8 cellular contexts compared by ENCODE assay signal in the genomic region with DNA sequence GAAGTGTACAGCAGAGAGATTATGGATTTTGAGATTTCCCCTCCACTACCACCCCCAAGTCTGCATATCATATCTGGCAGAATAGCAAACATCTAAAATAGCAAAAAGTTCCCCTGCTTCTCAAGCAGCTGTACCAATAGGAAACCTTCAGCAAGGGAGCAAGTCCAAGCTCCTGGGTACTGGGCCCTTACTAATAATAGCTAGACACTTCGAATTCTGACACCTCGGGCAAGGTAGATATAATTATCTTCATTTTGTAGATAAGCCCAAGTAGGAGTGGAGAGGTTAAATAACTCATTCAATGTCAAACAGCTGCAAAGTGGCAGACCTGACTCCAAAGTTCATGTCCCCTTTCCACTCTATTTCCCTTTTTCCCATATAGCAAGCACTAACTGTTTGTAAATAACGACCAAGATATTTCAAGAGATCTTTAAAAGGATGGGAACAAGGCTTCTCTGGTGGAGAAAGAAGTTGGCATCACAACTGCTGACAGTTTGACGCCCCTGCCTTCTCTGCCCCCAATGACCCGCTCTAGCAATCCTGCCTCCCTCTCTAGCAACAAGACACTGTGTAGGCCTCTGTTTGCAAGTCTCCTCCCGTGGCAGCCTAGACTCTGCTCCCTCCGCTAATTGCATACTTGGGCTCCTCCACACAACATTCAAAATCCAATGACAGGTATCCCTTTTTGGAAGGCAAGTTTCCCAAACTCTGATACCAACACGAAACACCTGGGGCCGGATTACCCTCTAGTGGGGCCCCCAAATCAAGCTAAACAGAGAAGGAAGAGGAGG. TPM values are rescaled to one million over a fixed set of nuclear protein-coding genes. Genes with fewer than 3 reads are reported as not detected.
DNase-seq lines count a peak whose midpoint lies in the region; ATAC-seq and TF ChIP-seq lines count a peak whose summit lies in the region.

No MANE protein-coding gene starts in this region.

- peak overlapping the region; percentile 40 for H4K5ac ChIP-seq in IMR-90 (ENCODE audit: low read depth, low read length)

- H3K27ac ChIP-seq in IMR-90 (ENCODE audit: insufficient read depth, low read length) (peak overlapping the region; percentile 82), hepatocyte (peak overlapping the region; percentile 89), spleen (peak overlapping the region; percentile 91 to 97 (median 94))

- peak overlapping the region; percentile 4; the same call in 1 of the 2 replicates for H3K18ac ChIP-seq in IMR-90 (ENCODE audit: low read depth, low read length)

- H3K9ac ChIP-seq in IMR-90 (ENCODE audit: low read depth, low read length) = peak overlapping the region; percentile 79

- peak overlapping the region; percentile 32; the same call in 1 of the 3 replicates for H2BK15ac ChIP-seq in IMR-90 (ENCODE audit: low read depth, low read length)

- peak overlapping the region; percentile 84 for H4K91ac ChIP-seq in IMR-90 (ENCODE audit: insufficient read depth, low read depth, low read length)

- peak; percentile 60 for ATAC-seq in activated CD4-positive, alpha-beta T cell treated with anti-CD3 and anti-CD28 coated beads for 36 hours
- ATAC-seq in IMR-90 (ENCODE audit: low read depth) = peak; percentile 12
- peak; percentile 19 to 47 for ATAC-seq in activated naive CD4-positive, alpha-beta T cell treated with anti-CD3 and anti-CD28 coated beads, Interleukin-2, amount 50 U/mL, for 72 hours
- no peak for ATAC-seq in HG03025 (IDR thresholded peaks at IDR 0.05; ENCODE audit: low FRiP score, unreplicated experiment)

- TF ChIP-seq CTCF in IMR-90 (conservative IDR thresholded peaks at IDR 0.05; ENCODE audit: low read depth, low read length) = no peak
- TF ChIP-seq CTCF in hepatocyte (IDR thresholded peaks at IDR 0.05; ENCODE audit: poor library complexity) = no peak
- TF ChIP-seq CTCF in spleen (IDR thresholded peaks at IDR 0.05 in 8 of 11, conservative IDR thresholded peaks at IDR 0.05 in 3 of 11) = no peak

- H3K36me3 ChIP-seq in IMR-90 (ENCODE audit: control insufficient read depth, insufficient read depth, low read length) = peaks cover 4% of the 10 kb centered on the region
- H3K36me3 ChIP-seq in hepatocyte (replicated peaks; ENCODE audit: insufficient read depth, low read depth) = no peaks in the 10 kb centered on the region
- H3K36me3 ChIP-seq in spleen = peaks cover 0 to 14% (median 0%) of the 10 kb centered on the region in 6 donors

- in situ Hi-C loops in IMR-90 (cut with MboI; ENCODE audit: low sequenced_read_pairs) = no loop called here

- peak overlapping the region; percentile 90 for H2AK9ac ChIP-seq in IMR-90 (replicated peaks; ENCODE audit: low read depth, low read length, poor library complexity)

- H3K27me3 ChIP-seq in IMR-90 (ENCODE audit: control insufficient read depth, insufficient read depth, low read length) = 0 out of 2 replicates have a peak, but pooled peaks cover 2% of the 10 kb centered on the region
- no peaks in the 10 kb centered on the region for H3K27me3 ChIP-seq in hepatocyte
- H3K27me3 ChIP-seq in spleen (replicated peaks in 1 of 7) = no peaks in the 10 kb centered on the region

- H3K4me1 ChIP-seq in IMR-90 (ENCODE audit: control insufficient read depth, insufficient read depth, low read length) (peaks cover 9% of the 10 kb centered on the region), hepatocyte (ENCODE audit: insufficient read depth) (peaks cover 9% of the 10 kb centered on the region), spleen (peaks cover 10 to 67% (median 40%) of the 10 kb centered on the region in 6 donors)

- H3K9me2 ChIP-seq in hepatocyte (replicated peaks; ENCODE audit: insufficient read depth) = no peaks in the 10 kb centered on the region

- intact Hi-C loops in activated CD4-positive, alpha-beta T cell treated with anti-CD3 and anti-CD28 coated beads for 36 hours (cut with DNase I, micrococcal nuclease) = loop anchor here (1.0 to 5.0 kb wide), 4 partner anchors 17 to 511 kb away; partner anchors contain the start of gene SLC50A1 (in 1 of the 2)
- intact Hi-C loops in IMR-90 (cut with micrococcal nuclease) (no loop called here), spleen (cut with DNase I; ENCODE audit: low total_unique reads) (no loop called here)

- peak overlapping the region; percentile 99 for H2AFZ ChIP-seq in IMR-90 (replicated peaks; ENCODE audit: low read length, poor library complexity)
- peak overlapping the region; percentile 88 for H2AFZ ChIP-seq in hepatocyte

- H3K9me3 ChIP-seq in IMR-90 (ENCODE audit: control insufficient read depth, insufficient read depth, low read length) (no peaks in the 10 kb centered on the region), hepatocyte (ENCODE audit: low read depth) (no peaks in the 10 kb centered on the region), spleen (peaks cover 0 to 14% (median 12%) of the 10 kb centered on the region in 8 donors)

- 4% methylated on average over 4 of the region's 9 CpGs; no CpG with 5 or more reads in 1 of the 2 experiments for WGBS in IMR-90 (ENCODE audit: extremely low coverage in 2 of 2, insufficient read length in 1 of 2), 2 experiments
- 23% methylated on average over 9 of the region's 9 CpGs for WGBS in hepatocyte (ENCODE audit: low lambda C conversion rate, missing lambda C conversion rate)
- 16 to 24% (median 21%) methylated on average over 9 of the region's 9 CpGs for WGBS in spleen, 5 donors

- H3K4me2 ChIP-seq in IMR-90 (ENCODE audit: low read depth, low read length) (peak overlapping the region; percentile 96), hepatocyte (peak overlapping the region; percentile 91)

- H3K79me1 ChIP-seq in IMR-90 (ENCODE audit: low read depth in 1 of 2, low read length in 2 of 2) = peaks cover 20 to 49% of the 10 kb centered on the region in 2 experiments; a peak in 3 of 4 replicates

- peak overlapping the region; percentile 94; the same call in 1 of the 2 replicates for H2BK120ac ChIP-seq in IMR-90 (ENCODE audit: low read depth, low read length)

- H3K9me1 ChIP-seq in IMR-90 (ENCODE audit: insufficient read depth, low read length) = peaks cover 13% of the 10 kb centered on the region

- H2BK20ac ChIP-seq in IMR-90 (ENCODE audit: low read depth, low read length) = no peak overlapping the region

- H2BK5ac ChIP-seq in IMR-90 (ENCODE audit: low read depth, low read length, poor library complexity, severe bottlenecking) = peak overlapping the region; percentile 69

- H3K56ac ChIP-seq in IMR-90 (ENCODE audit: extremely low read depth, insufficient read depth, low read length) = peak overlapping the region; percentile 68

- H3K23ac ChIP-seq in IMR-90 (ENCODE audit: low read depth, low read length) = peak overlapping the region; percentile 44

- POLR2A ChIA-PET in activated CD4-positive, alpha-beta T cell treated with anti-CD3 and anti-CD28 coated beads for 36 hours (lab: Charles Lee) = interaction anchor here (0.7 to 1.4 kb wide), 4 partner anchors 15 to 31 kb away, joined by 3 to 5 read pairs (median 3); no protein-coding TSS in a partner anchor
- POLR2A ChIA-PET in IMR-90 (lab: Charles Lee; ENCODE audit: unreplicated experiment) = no interaction called here

- peak overlapping the region; percentile 100 for H3K27ac Mint-ChIP-seq in activated CD4-positive, alpha-beta T cell treated with anti-CD3 and anti-CD28 coated beads for 36 hours
- peak overlapping the region; percentile 96 to 100 for H3K27ac Mint-ChIP-seq in activated naive CD4-positive, alpha-beta T cell treated with anti-CD3 and anti-CD28 coated beads, Interleukin-2, amount 50 U/mL, for 72 hours

- peak overlapping the region; percentile 89 to 92 for H4K8ac ChIP-seq in IMR-90 (ENCODE audit: low read depth in 2 of 2, low read length in 2 of 2)

- H3K4ac ChIP-seq in IMR-90 (ENCODE audit: low read depth, low read length) = peak overlapping the region; percentile 99

- peak overlapping the region; percentile 93 for H3K14ac ChIP-seq in IMR-90 (replicated peaks; ENCODE audit: low read depth, low read length)

- peaks cover 54% of the 10 kb centered on the region for H3K4me1 Mint-ChIP-seq in activated CD4-positive, alpha-beta T cell treated with anti-CD3 and anti-CD28 coated beads for 36 hours

- no peak for TF ChIP-seq POLR2A in IMR-90 (IDR thresholded peaks at IDR 0.05; ENCODE audit: low read depth, low read length)
- no peak for TF ChIP-seq POLR2A in spleen (IDR thresholded peaks at IDR 0.05)

- H2AK5ac ChIP-seq in IMR-90 (ENCODE audit: low read depth, low read length) = peak overlapping the region; percentile 56

- H3K36me3 Mint-ChIP-seq in activated CD4-positive, alpha-beta T cell treated with anti-CD3 and anti-CD28 coated beads for 36 hours (ENCODE audit: low read depth) = peaks cover 35% of the 10 kb centered on the region
- H3K36me3 Mint-ChIP-seq in activated naive CD4-positive, alpha-beta T cell treated with anti-CD3 and anti-CD28 coated beads, Interleukin-2, amount 50 U/mL, for 72 hours = peaks cover 37 to 38% of the 10 kb centered on the region in 2 donors

- H3K79me2 ChIP-seq in hepatocyte = peaks cover 59% of the 10 kb centered on the region

- H3K4me3 ChIP-seq in IMR-90 (ENCODE audit: insufficient read depth, low read depth, low read length) (peak overlapping the region; percentile 83), hepatocyte (peak overlapping the region; percentile 78), spleen (peak overlapping the region; percentile 88 to 99 (median 98))

- dilution Hi-C loops in IMR-90 (cut with HindIII; ENCODE audit: low sequenced_read_pairs, unreplicated experiment) = no loop called here

- CTCF ChIA-PET in activated CD4-positive, alpha-beta T cell treated with anti-CD3 and anti-CD28 coated beads for 36 hours (lab: Charles Lee) = interaction anchor here (0.6 to 4.3 kb wide), 10 partner anchors 8 to 572 kb away, joined by 3 to 18 read pairs (median 4); no protein-coding TSS in a partner anchor
- CTCF ChIA-PET in IMR-90 (lab: Yijun Ruan, JAX) = interaction anchor here (0.8 kb wide), 2 partner anchors 67 to 274 kb away, joined by 3 to 4 read pairs; no protein-coding TSS in a partner anchor

- peaks cover 5% of the 10 kb centered on the region for H3K9me3 Mint-ChIP-seq in activated CD4-positive, alpha-beta T cell treated with anti-CD3 and anti-CD28 coated beads for 36 hours (ENCODE audit: low read depth)
- peaks cover 5 to 15% of the 10 kb centered on the region in 2 donors for H3K9me3 Mint-ChIP-seq in activated naive CD4-positive, alpha-beta T cell treated with anti-CD3 and anti-CD28 coated beads, Interleukin-2, amount 50 U/mL, for 72 hours

- H4K20me1 ChIP-seq in IMR-90 (ENCODE audit: insufficient read depth, low read length) (peaks cover 46% of the 10 kb centered on the region), hepatocyte (ENCODE audit: insufficient read depth, poor library complexity, severe bottlenecking) (peaks cover 19% of the 10 kb centered on the region)

- DNase-seq in activated CD4-positive, alpha-beta T cell treated with anti-CD3 and anti-CD28 coated beads for 36 hours = no peak
- no peak for DNase-seq in activated CD4-positive, alpha-beta T cell treated with anti-CD3 and anti-CD28 coated beads for 4 hours
- DNase-seq in IMR-90 = no peak
- DNase-seq in activated naive CD4-positive, alpha-beta T cell treated with anti-CD3 and anti-CD28 coated beads, Interleukin-2, amount 50 U/mL, for 72 hours (ENCODE audit: low spot score in 2 of 2) = peak in 1 of 2 donors; percentile 27
- DNase-seq in hepatocyte (ENCODE audit: low spot score) = no peak
- DNase-seq in spleen = peak; percentile 45
- DNase-seq in islet precursor cell = no peak

- peak overlapping the region; percentile 99 for H3K4me3 Mint-ChIP-seq in activated CD4-positive, alpha-beta T cell treated with anti-CD3 and anti-CD28 coated beads for 36 hours

- no peaks in the 10 kb centered on the region for H3K27me3 Mint-ChIP-seq in activated CD4-positive, alpha-beta T cell treated with anti-CD3 and anti-CD28 coated beads for 36 hours

- no peak for TF ChIP-seq RAD21 in IMR-90 (IDR thresholded peaks at IDR 0.05; ENCODE audit: low read length)

- no TSS peak for BruUV-seq in IMR-90 (replicated peaks; lab: Mats Ljungman, UMichigan)

RNA-seq across cellular contexts. Expression of gene ADAR, which starts 18.7 kb away (rescaled TPM):
- 100 to 1,000 TPM; 310 to 332 TPM for total RNA-seq in activated CD4-positive, alpha-beta T cell treated with anti-CD3 and anti-CD28 coated beads for 36 hours
- total RNA-seq in IMR-90 (2012; rRNA removed) (101 and 131 TPM in 2 replicates), hepatocyte (103 and 104 TPM in 2 replicates), spleen (100 to 1,000 TPM; 218 to 249 (median 229) TPM)
- polyA plus RNA-seq in IMR-90 (2012; rRNA removed) (70.9 and 72.2 TPM in 2 replicates), hepatocyte (57.4 and 65.8 TPM in 2 replicates), spleen (10 to 100 TPM; 25.6 to 61.3 (median 29.4) TPM)
- 28.3 and 36.9 TPM in 2 replicates for polyA plus RNA-seq in IMR-90 (2012; cell fraction: cytosol; rRNA removed)
- 83.2 and 150 TPM in 2 replicates for polyA plus RNA-seq in IMR-90 (2012; cell fraction: nucleus; rRNA removed; ENCODE audit: low replicate concordance)
- 100 to 1,000 TPM; 189 to 332 TPM for total RNA-seq in activated naive CD4-positive, alpha-beta T cell treated with anti-CD3 and anti-CD28 coated beads, Interleukin-2, amount 50 U/mL, for 72 hours

RNA-seq across cellular contexts. Expression of gene CHRNB2, which starts 59.1 kb away (rescaled TPM):
- under 1 TPM in 1 of 2 experiments, not detected in 1; 0.07 TPM for total RNA-seq in activated CD4-positive, alpha-beta T cell treated with anti-CD3 and anti-CD28 coated beads for 36 hours
- total RNA-seq in IMR-90 (2012; rRNA removed) (under 0.01 TPM in 1 of 2 replicates, not detected in the other), hepatocyte (0.08 and 0.70 TPM in 2 replicates), spleen (under 1 TPM in 2 of 7 donors, not detected in 5; 0.18 to 0.32 TPM)
- polyA plus RNA-seq in IMR-90 (2012; rRNA removed) (0.03 and 0.09 TPM in 2 replicates), hepatocyte (0.33 TPM in 1 of 2 replicates, not detected in the other), spleen (under 1 TPM in 1 of 3 donors, not detected in 2; 0.03 TPM)
- polyA plus RNA-seq in IMR-90 (2012; cell fraction: cytosol; rRNA removed) = 0.05 TPM in 1 of 2 replicates, not detected in the other
- polyA plus RNA-seq in IMR-90 (2012; cell fraction: nucleus; rRNA removed; ENCODE audit: low replicate concordance) = 0.03 and 0.11 TPM in 2 replicates
- total RNA-seq in activated naive CD4-positive, alpha-beta T cell treated with anti-CD3 and anti-CD28 coated beads, Interleukin-2, amount 50 U/mL, for 72 hours = under 1 TPM; 0.09 to 0.10 TPM

Comparison
In these comparisons a context has a peak if more than half of its experiments do, and no peak if none do; other contexts are left out.
1. intact Hi-C loops: an anchor here in activated CD4-positive, alpha-beta T cell treated with anti-CD3 and anti-CD28 coated beads for 36 hours (1.0 to 5.0 kb wide); none called in IMR-90 and spleen.